Comparison of ENCODE assay signal across 1 cellular context in genomic region chr14:100212476-100213333, GRCh38.
TF ChIP-seq lines count a peak whose summit lies in the region.

No MANE protein-coding gene starts in this region.

TF ChIP-seq in K562, 482 proteins besides CTCF, POLR2A, EP300 and RAD21:
- TF ChIP-seq L3MBTL2 (IDR thresholded peaks at IDR 0.05) = peak; percentile 21; the same call in 1 of the 2 replicates
- TF ChIP-seq FOXJ3 (CRISPR knock-in tag; IDR thresholded peaks at IDR 0.05) = no peak
TF ChIP-seq in K562: peak in this region for 1.
